Comparison of ENCODE assay signal across 34 cellular contexts in genomic region chr10:97747573-97747972, GRCh38. TPM values are rescaled to one million over a fixed set of nuclear protein-coding genes. Genes with fewer than 3 reads are reported as not detected.
"Had no signal": no experiment of that assay in that cellular context is flagged by ENCODE, and none has a peak within 500 bp of the region (broad histone marks: within the 10 kb centered on the region; RNA-seq: fewer than 3 reads in every experiment).

No MANE protein-coding gene starts in this region.

- H3K27me3 Mint-ChIP-seq: activated B cell treated with CpG ODN at 0.5 μM for 24 hours; activated CD4-positive, alpha-beta memory T cell treated with anti-CD3 and anti-CD28 coated beads, Interleukin-2, amount 10 ng/mL, durations not matched to agents 7 days and 5 days; activated CD4-positive, alpha-beta T cell treated with anti-CD3 and anti-CD28 coated beads for 36 hours; activated CD4-positive, alpha-beta T cell treated with anti-CD3 and anti-CD28 coated beads, Interleukin-2, amount 10 ng/mL, durations not matched to agents 7 days and 5 days; activated naive CD4-positive, alpha-beta T cell treated with anti-CD3 and anti-CD28 coated beads, Interleukin-2, amount 10 ng/mL, durations not matched to agents 7 days and 5 days; activated naive CD4-positive, alpha-beta T cell treated with anti-CD3 and anti-CD28 coated beads, Interleukin-2, amount 50 U/mL, for 24 hours; activated naive CD8-positive, alpha-beta T cell; activated naive CD8-positive, alpha-beta T cell treated with anti-CD3 and anti-CD28 coated beads, Interleukin-2, amount 10 ng/mL, durations not matched to agents 7 days and 5 days; activated naive CD8-positive, alpha-beta T cell treated with anti-CD3 and anti-CD28 coated beads, Interleukin-2, amount 50 U/mL, for 24 hours; activated T-cell treated with anti-CD3 and anti-CD28 coated beads, Interleukin-2, amount 50 U/mL, for 24 hours; brain; T-cell had no signal

- H3K4me3 Mint-ChIP-seq: activated B cell treated with CpG ODN at 0.5 μM for 24 hours; activated CD4-positive, alpha-beta memory T cell treated with anti-CD3 and anti-CD28 coated beads, Interleukin-2, amount 10 ng/mL, durations not matched to agents 7 days and 5 days; activated CD4-positive, alpha-beta T cell treated with anti-CD3 and anti-CD28 coated beads for 36 hours; activated CD4-positive, alpha-beta T cell treated with anti-CD3 and anti-CD28 coated beads, Interleukin-2, amount 10 ng/mL, durations not matched to agents 7 days and 5 days; activated CD8-positive, alpha-beta T cell treated with anti-CD3 and anti-CD28 coated beads, Interleukin-2, amount 10 ng/mL, durations not matched to agents 7 days and 5 days; activated naive CD4-positive, alpha-beta T cell treated with anti-CD3 and anti-CD28 coated beads, Interleukin-2, amount 10 ng/mL, durations not matched to agents 7 days and 5 days; activated naive CD4-positive, alpha-beta T cell treated with anti-CD3 and anti-CD28 coated beads, Interleukin-2, amount 50 U/mL, for 24 hours; activated naive CD8-positive, alpha-beta T cell; activated naive CD8-positive, alpha-beta T cell treated with anti-CD3 and anti-CD28 coated beads, Interleukin-2, amount 10 ng/mL, durations not matched to agents 7 days and 5 days; activated naive CD8-positive, alpha-beta T cell treated with anti-CD3 and anti-CD28 coated beads, Interleukin-2, amount 50 U/mL, for 24 hours; activated T-cell treated with anti-CD3 and anti-CD28 coated beads, Interleukin-2, amount 50 U/mL, for 24 hours; brain; T-cell; T-helper 2 cell treated with Interferon-gamma antibody and Interleukin-4, amounts not matched to agents 5 μg/mL and 100 μg/mL, for 36 hours had no signal

- H3K4me1 Mint-ChIP-seq: activated B cell treated with CpG ODN at 0.5 μM for 24 hours; activated CD4-positive, alpha-beta memory T cell treated with anti-CD3 and anti-CD28 coated beads, Interleukin-2, amount 10 ng/mL, durations not matched to agents 7 days and 5 days; activated naive CD4-positive, alpha-beta T cell treated with anti-CD3 and anti-CD28 coated beads, Interleukin-2, amount 10 ng/mL, durations not matched to agents 7 days and 5 days had no signal

- ATAC-seq: activated CD4-positive, alpha-beta T cell treated with anti-CD3 and anti-CD28 coated beads for 36 hours; activated CD4-positive, CD25-positive, alpha-beta regulatory T cell treated with anti-CD3 and anti-CD28 coated beads, Interleukin-2, amount 50 U/mL, for 24 hours; activated CD8-positive, alpha-beta T cell treated with anti-CD3 and anti-CD28 coated beads, Interleukin-2, amount 10 ng/mL, durations not matched to agents 7 days and 5 days; activated naive CD8-positive, alpha-beta T cell treated with anti-CD3 and anti-CD28 coated beads, Interleukin-2, amount 50 U/mL, for 24 hours; T-cell had no signal

- H3K27ac ChIP-seq: ascending aorta, VCaP had no signal

- H3K27me3 ChIP-seq: ascending aorta had no signal

- H3K4me3 ChIP-seq: ascending aorta had no signal

- H3K4me1 ChIP-seq: ascending aorta had no signal

- DNase-seq: activated B cell treated with CpG ODN at 0.5 μM for 24 hours; activated CD4-positive, alpha-beta memory T cell treated with anti-CD3 and anti-CD28 coated beads, Interleukin-2, amount 10 ng/mL, durations not matched to agents 7 days and 5 days; activated CD4-positive, alpha-beta T cell treated with anti-CD3 and anti-CD28 coated beads for 1 hour; activated CD4-positive, alpha-beta T cell treated with anti-CD3 and anti-CD28 coated beads for 36 hours; activated CD4-positive, alpha-beta T cell treated with anti-CD3 and anti-CD28 coated beads for 48 hours; activated CD4-positive, alpha-beta T cell treated with anti-CD3 and anti-CD28 coated beads, Interleukin-2, amount 10 ng/mL, durations not matched to agents 7 days and 5 days; activated CD4-positive, alpha-beta T cell treated with anti-CD3 and anti-CD28 coated beads, Interleukin-2, amount 50 U/mL, for 48 hours; activated CD8-positive, alpha-beta memory T cell treated with anti-CD3 and anti-CD28 coated beads for 24 hours; activated CD8-positive, alpha-beta memory T cell treated with anti-CD3 and anti-CD28 coated beads, Interleukin-2, amount 50 U/mL, for 48 hours; activated CD8-positive, alpha-beta T cell treated with anti-CD3 and anti-CD28 coated beads, Interleukin-2, amount 10 ng/mL, durations not matched to agents 7 days and 5 days; activated effector memory CD4-positive, alpha-beta T cell treated with Interleukin-2 at 50 U/mL for 16 hours; activated gamma-delta T cell; activated naive CD4-positive, alpha-beta T cell treated with anti-CD3 and anti-CD28 coated beads, Interleukin-2, amount 10 ng/mL, durations not matched to agents 7 days and 5 days; activated naive CD4-positive, alpha-beta T cell treated with Interleukin-2 at 50 U/mL for 16 hours; activated naive CD8-positive, alpha-beta T cell treated with anti-CD3 and anti-CD28 coated beads, Interleukin-2, amount 10 ng/mL, durations not matched to agents 7 days and 5 days; activated naive CD8-positive, alpha-beta T cell treated with anti-CD3 and anti-CD28 coated beads, Interleukin-2, amount 50 U/mL, for 24 hours; activated T-cell treated with anti-CD3 and anti-CD28 coated beads, Interleukin-2, amount 50 U/mL, for 24 hours; activated T-cell treated with anti-CD3 and anti-CD28 coated beads, Interleukin-2, amount 50 U/mL, for 48 hours; amygdala; anterior cingulate cortex; central memory CD4-positive, alpha-beta T cell; T-cell; T-helper 2 cell; T-helper 9 cell had no signal

- H3K9me3 ChIP-seq: ascending aorta had no signal

- H3K27ac Mint-ChIP-seq: activated B cell treated with CpG ODN at 0.5 μM for 24 hours; activated CD4-positive, alpha-beta memory T cell treated with anti-CD3 and anti-CD28 coated beads, Interleukin-2, amount 10 ng/mL, durations not matched to agents 7 days and 5 days; activated CD4-positive, alpha-beta T cell treated with anti-CD3 and anti-CD28 coated beads for 36 hours; activated CD4-positive, alpha-beta T cell treated with anti-CD3 and anti-CD28 coated beads, Interleukin-2, amount 10 ng/mL, durations not matched to agents 7 days and 5 days; activated CD8-positive, alpha-beta T cell treated with anti-CD3 and anti-CD28 coated beads, Interleukin-2, amount 10 ng/mL, durations not matched to agents 7 days and 5 days; activated naive CD4-positive, alpha-beta T cell treated with anti-CD3 and anti-CD28 coated beads, Interleukin-2, amount 10 ng/mL, durations not matched to agents 7 days and 5 days; activated naive CD4-positive, alpha-beta T cell treated with anti-CD3 and anti-CD28 coated beads, Interleukin-2, amount 50 U/mL, for 24 hours; activated naive CD8-positive, alpha-beta T cell; activated naive CD8-positive, alpha-beta T cell treated with anti-CD3 and anti-CD28 coated beads, Interleukin-2, amount 10 ng/mL, durations not matched to agents 7 days and 5 days; activated naive CD8-positive, alpha-beta T cell treated with anti-CD3 and anti-CD28 coated beads, Interleukin-2, amount 50 U/mL, for 24 hours; activated T-cell treated with anti-CD3 and anti-CD28 coated beads, Interleukin-2, amount 50 U/mL, for 24 hours; activated T-helper 2 cell treated with anti-CD3 and anti-CD28 coated beads, Interferon-gamma antibody, Interleukin-2, Interleukin-4, amounts not matched to agents 10 μg/mL and 5 μg/mL and 100 μg/mL, durations not matched to agents 14 hours and 24 hours and 36 hours; T-cell; T-helper 2 cell treated with Interferon-gamma antibody and Interleukin-4, amounts not matched to agents 5 μg/mL and 100 μg/mL, for 36 hours had no signal

RNA-seq across cellular contexts. Expression of gene SFRP5, which starts 24.2 kb away (rescaled TPM):
- total RNA-seq: activated B cell treated with CpG ODN at 0.5 μM for 24 hours; activated CD4-positive, alpha-beta memory T cell treated with anti-CD3 and anti-CD28 coated beads, Interleukin-2, amount 10 ng/mL, durations not matched to agents 7 days and 5 days; activated CD4-positive, alpha-beta T cell treated with anti-CD3 and anti-CD28 coated beads for 36 hours; activated CD4-positive, alpha-beta T cell treated with anti-CD3 and anti-CD28 coated beads, Interleukin-2, amount 10 ng/mL, durations not matched to agents 7 days and 5 days; activated T-helper 2 cell treated with anti-CD3 and anti-CD28 coated beads, Interferon-gamma antibody, Interleukin-2, Interleukin-4, amounts not matched to agents 10 μg/mL and 5 μg/mL and 100 μg/mL, durations not matched to agents 14 hours and 24 hours and 36 hours; ascending aorta; bronchial epithelial cell; T-helper 1 cell treated with Interleukin-12 subunit alpha and Interleukin-12 subunit beta and Interleukin-4 antibody, amounts not matched to agents 30 ng/mL and 1 ng/mL, for 36 hours had no signal
